Comparison of ENCODE assay signal across 22 cellular contexts in genomic region chr6:41552723-41553122, GRCh38.
"Had no signal": no experiment of that assay in that cellular context is flagged by ENCODE, and none has a peak within 500 bp of the region (broad histone marks: within the 10 kb centered on the region; RNA-seq: fewer than 3 reads in every experiment).

No MANE protein-coding gene starts in this region.

- ATAC-seq: effector memory CD8-positive, alpha-beta T cell; mucosa of descending colon; natural killer cell treated with Interleukin-12 subunit alpha and Interleukin-12 subunit beta and Interleukin-15 and Interleukin-18, amount 100 ng/mL, for 72 hours; psoas muscle; right cardiac atrium; stimulated activated naive B cell treated with anti-CD40 and anti-IgM and Interleukin-4, amounts not matched to agents 10 μg/mL and 1 μg/mL and 100 μg/mL, for 72 hours; upper lobe of right lung had no signal

- H3K27me3 ChIP-seq: tibial nerve, upper lobe of right lung, uterus had no signal

- H3K9me3 Mint-ChIP-seq: effector memory CD8-positive, alpha-beta T cell; memory B cell; mesothelial cell of epicardium; naive B cell; natural killer cell treated with Interleukin-12 subunit alpha and Interleukin-12 subunit beta and Interleukin-15 and Interleukin-18, amount 100 ng/mL, for 72 hours; stimulated activated naive B cell treated with anti-CD40 and anti-IgM and Interleukin-4, amounts not matched to agents 10 μg/mL and 1 μg/mL and 100 μg/mL, for 72 hours; stimulated activated naive CD8-positive, alpha-beta T cell treated with anti-CD3 and anti-CD28 coated beads, Interleukin-15, Interleukin-2, amounts not matched to agents 100 ng/mL and 50 ng/mL, for 24 hours had no signal

- DNase-seq: effector memory CD8-positive, alpha-beta T cell; erythroblast; kidney; mucosa of descending colon; naive B cell; psoas muscle; right cardiac atrium; spleen; stimulated activated naive B cell treated with anti-CD40 and anti-IgM and Interleukin-4, amounts not matched to agents 10 μg/mL and 1 μg/mL and 100 μg/mL, for 72 hours; upper lobe of right lung; uterus had no signal

- H3K4me3 ChIP-seq: coronary artery, lung, mucosa of descending colon, psoas muscle, skin epidermis, spleen, thoracic aorta, tibial nerve, upper lobe of right lung, uterus had no signal

- H3K4me3 Mint-ChIP-seq: effector memory CD8-positive, alpha-beta T cell; memory B cell; mesothelial cell of epicardium; natural killer cell treated with Interleukin-12 subunit alpha and Interleukin-12 subunit beta and Interleukin-15 and Interleukin-18, amount 100 ng/mL, for 72 hours; stimulated activated naive B cell treated with anti-CD40 and anti-IgM and Interleukin-4, amounts not matched to agents 10 μg/mL and 1 μg/mL and 100 μg/mL, for 72 hours; stimulated activated naive CD8-positive, alpha-beta T cell treated with anti-CD3 and anti-CD28 coated beads, Interleukin-15, Interleukin-2, amounts not matched to agents 100 ng/mL and 50 ng/mL, for 24 hours had no signal

- H3K27me3 Mint-ChIP-seq: effector memory CD8-positive, alpha-beta T cell; memory B cell; naive B cell; natural killer cell treated with Interleukin-12 subunit alpha and Interleukin-12 subunit beta and Interleukin-15 and Interleukin-18, amount 100 ng/mL, for 72 hours; stimulated activated naive B cell treated with anti-CD40 and anti-IgM and Interleukin-4, amounts not matched to agents 10 μg/mL and 1 μg/mL and 100 μg/mL, for 72 hours had no signal

- H3K27ac Mint-ChIP-seq: effector memory CD8-positive, alpha-beta T cell; memory B cell; natural killer cell treated with Interleukin-12 subunit alpha and Interleukin-12 subunit beta and Interleukin-15 and Interleukin-18, amount 100 ng/mL, for 72 hours; stimulated activated naive B cell treated with anti-CD40 and anti-IgM and Interleukin-4, amounts not matched to agents 10 μg/mL and 1 μg/mL and 100 μg/mL, for 72 hours; stimulated activated naive CD8-positive, alpha-beta T cell treated with anti-CD3 and anti-CD28 coated beads, Interleukin-15, Interleukin-2, amounts not matched to agents 100 ng/mL and 50 ng/mL, for 24 hours had no signal

- H3K27ac ChIP-seq: coronary artery, psoas muscle, skin epidermis, spleen, thoracic aorta, tibial nerve, upper lobe of right lung had no signal

- H3K9me3 ChIP-seq: mucosa of descending colon, psoas muscle, spleen, thoracic aorta, tibial nerve, upper lobe of right lung, uterus had no signal

- FAIRE-seq: endometrium, frontal cortex, kidney had no signal

- H3K36me3 ChIP-seq: thoracic aorta, upper lobe of right lung, uterus had no signal

- H3K36me3 Mint-ChIP-seq: naive B cell had no signal
